In genomic region chr7:73533742-73534141, GRCh38 we compare ENCODE assay signal across 25 cellular contexts.
"Had no signal": no experiment of that assay in that cellular context is flagged by ENCODE, and none has a peak within 500 bp of the region (broad histone marks: within the 10 kb centered on the region; RNA-seq: fewer than 3 reads in every experiment).

No MANE protein-coding gene starts in this region.

- ATAC-seq: activated CD8-positive, alpha-beta T cell treated with anti-CD3 and anti-CD28 coated beads, Interleukin-2, amount 10 ng/mL, durations not matched to agents 7 days and 5 days; activated T-cell treated with anti-CD3 and anti-CD28 coated beads, Interleukin-2, amount 50 U/mL, for 72 hours; foreskin keratinocyte; left ventricle myocardium superior; natural killer cell had no signal

- H3K36me3 Mint-ChIP-seq: natural killer cell had no signal

- FAIRE-seq: small intestine, TTC549 had no signal

- H3K4me3 Mint-ChIP-seq: activated CD4-positive, alpha-beta T cell treated with anti-CD3 and anti-CD28 coated beads, Interleukin-2, amount 10 ng/mL, durations not matched to agents 24 days and 14 days; activated CD8-positive, alpha-beta T cell treated with anti-CD3 and anti-CD28 coated beads, Interleukin-2, amount 10 ng/mL, durations not matched to agents 7 days and 5 days; activated naive CD8-positive, alpha-beta T cell treated with anti-CD3 and anti-CD28 coated beads for 36 hours; activated T-cell treated with anti-CD3 and anti-CD28 coated beads, Interleukin-2, amount 50 U/mL, for 72 hours; brain; dendritic cell treated with granulocyte-macrophage colony-stimulating factor and Interleukin-4, amounts not matched to agents 40 ng/mL and 50 ng/mL, for 4 days; natural killer cell; type B pancreatic cell had no signal

- H3K4me3 ChIP-seq: right atrium auricular region had no signal

- H3K27me3 Mint-ChIP-seq: activated CD4-positive, alpha-beta T cell treated with anti-CD3 and anti-CD28 coated beads, Interleukin-2, amount 10 ng/mL, durations not matched to agents 24 days and 14 days; activated naive CD8-positive, alpha-beta T cell treated with anti-CD3 and anti-CD28 coated beads for 36 hours; brain; dendritic cell treated with granulocyte-macrophage colony-stimulating factor and Interleukin-4, amounts not matched to agents 40 ng/mL and 50 ng/mL, for 4 days; progenitor cell of endocrine pancreas; type B pancreatic cell had no signal

- H3K4me1 ChIP-seq: foreskin keratinocyte, right atrium auricular region had no signal

- H3K4me1 Mint-ChIP-seq: activated CD4-positive, alpha-beta T cell treated with anti-CD3 and anti-CD28 coated beads, Interleukin-2, amount 10 ng/mL, durations not matched to agents 24 days and 14 days; activated naive CD8-positive, alpha-beta T cell treated with anti-CD3 and anti-CD28 coated beads for 36 hours; brain; natural killer cell had no signal

- H3K27ac ChIP-seq: foreskin keratinocyte, right atrium auricular region had no signal

- H3K9me3 Mint-ChIP-seq: activated CD4-positive, alpha-beta T cell treated with anti-CD3 and anti-CD28 coated beads, Interleukin-2, amount 10 ng/mL, durations not matched to agents 24 days and 14 days; activated naive CD8-positive, alpha-beta T cell treated with anti-CD3 and anti-CD28 coated beads for 36 hours; activated T-cell treated with anti-CD3 and anti-CD28 coated beads, Interleukin-2, amount 50 U/mL, for 72 hours; brain; dendritic cell treated with granulocyte-macrophage colony-stimulating factor and Interleukin-4, amounts not matched to agents 40 ng/mL and 50 ng/mL, for 4 days; natural killer cell; type B pancreatic cell had no signal

- H3K27ac Mint-ChIP-seq: activated CD4-positive, alpha-beta T cell treated with anti-CD3 and anti-CD28 coated beads, Interleukin-2, amount 10 ng/mL, durations not matched to agents 24 days and 14 days; activated CD8-positive, alpha-beta T cell treated with anti-CD3 and anti-CD28 coated beads, Interleukin-2, amount 10 ng/mL, durations not matched to agents 7 days and 5 days; activated naive CD8-positive, alpha-beta T cell treated with anti-CD3 and anti-CD28 coated beads for 36 hours; activated T-cell treated with anti-CD3 and anti-CD28 coated beads, Interleukin-2, amount 50 U/mL, for 72 hours; dendritic cell treated with granulocyte-macrophage colony-stimulating factor and Interleukin-4, amounts not matched to agents 40 ng/mL and 50 ng/mL, for 4 days; natural killer cell; progenitor cell of endocrine pancreas; type B pancreatic cell had no signal

- DNase-seq: activated CD4-positive, alpha-beta T cell treated with anti-CD3 and anti-CD28 coated beads, Interleukin-2, amount 10 ng/mL, durations not matched to agents 24 days and 14 days; activated CD4-positive, CD25-positive, alpha-beta regulatory T cell; activated CD8-positive, alpha-beta memory T cell treated with anti-CD3 and anti-CD28 coated beads, Interleukin-2, amount 50 U/mL, for 4 hours; activated CD8-positive, alpha-beta T cell treated with anti-CD3 and anti-CD28 coated beads, Interleukin-2, amount 10 ng/mL, durations not matched to agents 7 days and 5 days; activated gamma-delta T cell; activated naive CD8-positive, alpha-beta T cell treated with anti-CD3 and anti-CD28 coated beads for 36 hours; activated T-cell treated with anti-CD3 and anti-CD28 coated beads, Interleukin-2, amount 50 U/mL, for 72 hours; effector memory CD4-positive, alpha-beta T cell; foreskin keratinocyte; kidney glomerular epithelial cell; left ventricle myocardium superior; mesenchymal stem cell; natural killer cell; nucleus accumbens; small intestine; stimulated activated CD4-positive, alpha-beta T cell treated with anti-CD3 and anti-CD28 coated beads, Interleukin-4, amount 100 ng/mL, for 4 hours; stimulated activated CD8-positive, alpha-beta memory T cell treated with anti-CD3 and anti-CD28 coated beads, Interleukin-4, amount 100 ng/mL, for 48 hours; stimulated activated naive CD4-positive, alpha-beta T cell treated with Interleukin-2 at 50 U/mL for 16 hours; substantia nigra had no signal

- H3K27me3 ChIP-seq: foreskin keratinocyte, right atrium auricular region had no signal

- H3K9me3 ChIP-seq: right atrium auricular region had no signal
